Comparison of ENCODE assay signal across 8 cellular contexts in the genomic region with DNA sequence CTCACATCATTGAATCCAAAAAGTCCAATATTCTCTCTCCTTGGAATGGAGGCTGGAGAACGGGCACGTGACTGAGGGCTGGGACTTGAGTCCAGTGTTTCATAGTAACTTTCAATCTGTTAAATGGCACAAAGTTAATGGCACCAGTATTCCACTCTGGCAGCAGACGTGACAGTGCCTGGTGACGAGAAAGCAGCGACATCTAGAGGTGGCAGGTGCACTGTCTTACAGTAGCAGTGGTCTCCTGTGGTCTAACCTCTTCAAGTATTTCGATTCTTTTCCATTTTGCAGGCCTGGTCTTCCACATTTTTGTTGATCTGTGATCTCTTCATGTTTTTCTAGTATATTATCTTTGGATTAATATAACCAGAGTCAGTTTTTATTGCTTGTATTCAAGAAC.
DNase-seq lines count a peak whose midpoint lies in the region; ATAC-seq and TF ChIP-seq lines count a peak whose summit lies in the region.

No MANE protein-coding gene starts in this region.

- no peaks in the 10 kb centered on the region for H3K27me3 ChIP-seq in neural cell (ENCODE audit: insufficient read depth, low read depth, low read length)

- H3K4me2 ChIP-seq in neural cell (ENCODE audit: low read length), result no peak overlapping the region

- H2AFZ ChIP-seq in neural cell (ENCODE audit: low read depth, low read length), result no peak overlapping the region

- no peak overlapping the region for H3K9ac ChIP-seq in neural cell (ENCODE audit: low read length)

- no peak overlapping the region for H3K27ac ChIP-seq in neural cell (ENCODE audit: low read length)

- no peaks in the 10 kb centered on the region for H3K79me2 ChIP-seq in neural cell (replicated peaks; ENCODE audit: insufficient read depth, low read length)

- TF ChIP-seq RAD21 in neural cell (conservative IDR thresholded peaks at IDR 0.05), result no peak

- peaks cover 9% of the 10 kb centered on the region for H3K4me1 Mint-ChIP-seq in activated T-cell treated with anti-CD3 and anti-CD28 coated beads, Interleukin-2, amount 50 U/mL, for 4 hours (ENCODE audit: low read depth)
- no peaks in the 10 kb centered on the region for H3K4me1 Mint-ChIP-seq in stimulated activated effector memory CD8-positive, alpha-beta T cell treated with anti-CD3 and anti-CD28 coated beads, Interleukin-12 subunit alpha, Interleukin-12 subunit beta, amount 100 ng/mL, for 72 hours

- H4K20me1 ChIP-seq in neural cell (ENCODE audit: insufficient read depth), result no peaks in the 10 kb centered on the region

- H3K9me3 Mint-ChIP-seq in activated T-cell treated with anti-CD3 and anti-CD28 coated beads, Interleukin-2, amount 50 U/mL, for 4 hours, result no peaks in the 10 kb centered on the region
- H3K9me3 Mint-ChIP-seq in stimulated activated effector memory CD8-positive, alpha-beta T cell treated with anti-CD3 and anti-CD28 coated beads, Interleukin-12 subunit alpha, Interleukin-12 subunit beta, amount 100 ng/mL, for 72 hours, result no peaks in the 10 kb centered on the region

- H3F3A ChIP-seq in neural cell (ENCODE audit: insufficient read depth, low read length, poor library complexity, severe bottlenecking), result no peaks in the 10 kb centered on the region

- H3K36me3 ChIP-seq in neural cell (ENCODE audit: insufficient read depth, low read length), result no peaks in the 10 kb centered on the region

- H3K9me3 ChIP-seq in neural cell (ENCODE audit: low read length), result no peaks in the 10 kb centered on the region

- TF ChIP-seq CTCF in neural cell (IDR thresholded peaks at IDR 0.05; ENCODE audit: poor library complexity, severe bottlenecking), result peak; percentile 12

- TF ChIP-seq EP300 in neural cell (conservative IDR thresholded peaks at IDR 0.05; ENCODE audit: poor library complexity, severe bottlenecking), result no peak

- H3K4me3 ChIP-seq in neural cell (ENCODE audit: low read length), result no peak overlapping the region

- peak; percentile 2 for DNase-seq in activated T-cell treated with anti-CD3 and anti-CD28 coated beads for 48 hours (ENCODE audit: low read depth)
- no peak for DNase-seq in activated T-cell treated with anti-CD3 and anti-CD28 coated beads, Interleukin-2, amount 50 U/mL, for 4 hours
- peak; percentile 63 for DNase-seq in RPMI8226
- DNase-seq in retina, result no peak
- no peak for DNase-seq in stimulated activated effector memory CD8-positive, alpha-beta T cell treated with anti-CD3 and anti-CD28 coated beads, Interleukin-12 subunit alpha, Interleukin-12 subunit beta, amount 100 ng/mL, for 72 hours (ENCODE audit: low spot score in 2 of 2)

- ATAC-seq in activated T-cell treated with anti-CD3 and anti-CD28 coated beads, Interleukin-2, amount 50 U/mL, for 4 hours, result no peak
- ATAC-seq in HG02885 (IDR thresholded peaks at IDR 0.05; ENCODE audit: poor library complexity, unreplicated experiment), result peak; percentile 81
- no peak for ATAC-seq in GM21390 (IDR thresholded peaks at IDR 0.05; ENCODE audit: unreplicated experiment)
- no peak for ATAC-seq in stimulated activated effector memory CD8-positive, alpha-beta T cell treated with anti-CD3 and anti-CD28 coated beads, Interleukin-12 subunit alpha, Interleukin-12 subunit beta, amount 100 ng/mL, for 72 hours

- H3K9me2 ChIP-seq in neural cell (ENCODE audit: insufficient read depth, low read length), result no peaks in the 10 kb centered on the region

- no peak overlapping the region for H3K27ac Mint-ChIP-seq in stimulated activated effector memory CD8-positive, alpha-beta T cell treated with anti-CD3 and anti-CD28 coated beads, Interleukin-12 subunit alpha, Interleukin-12 subunit beta, amount 100 ng/mL, for 72 hours

- H3K27me3 Mint-ChIP-seq in activated T-cell treated with anti-CD3 and anti-CD28 coated beads, Interleukin-2, amount 50 U/mL, for 4 hours (ENCODE audit: low read depth), result no peaks in the 10 kb centered on the region

- no peaks in the 10 kb centered on the region for H3K36me3 Mint-ChIP-seq in activated T-cell treated with anti-CD3 and anti-CD28 coated beads, Interleukin-2, amount 50 U/mL, for 4 hours (ENCODE audit: insufficient read depth)
- no peaks in the 10 kb centered on the region for H3K36me3 Mint-ChIP-seq in stimulated activated effector memory CD8-positive, alpha-beta T cell treated with anti-CD3 and anti-CD28 coated beads, Interleukin-12 subunit alpha, Interleukin-12 subunit beta, amount 100 ng/mL, for 72 hours

- H3K4me3 Mint-ChIP-seq in activated T-cell treated with anti-CD3 and anti-CD28 coated beads, Interleukin-2, amount 50 U/mL, for 4 hours, result no peak overlapping the region
- H3K4me3 Mint-ChIP-seq in stimulated activated effector memory CD8-positive, alpha-beta T cell treated with anti-CD3 and anti-CD28 coated beads, Interleukin-12 subunit alpha, Interleukin-12 subunit beta, amount 100 ng/mL, for 72 hours, result no peak overlapping the region

TF ChIP-seq in neural cell, 6 proteins besides CTCF, POLR2A, EP300 and RAD21:
- no peak for TF ChIP-seq SMC3 (conservative IDR thresholded peaks at IDR 0.05; ENCODE audit: poor library complexity)
- TF ChIP-seq MXI1 (conservative IDR thresholded peaks at IDR 0.05; ENCODE audit: poor library complexity, severe bottlenecking), result no peak
- TF ChIP-seq, protein P1, sequence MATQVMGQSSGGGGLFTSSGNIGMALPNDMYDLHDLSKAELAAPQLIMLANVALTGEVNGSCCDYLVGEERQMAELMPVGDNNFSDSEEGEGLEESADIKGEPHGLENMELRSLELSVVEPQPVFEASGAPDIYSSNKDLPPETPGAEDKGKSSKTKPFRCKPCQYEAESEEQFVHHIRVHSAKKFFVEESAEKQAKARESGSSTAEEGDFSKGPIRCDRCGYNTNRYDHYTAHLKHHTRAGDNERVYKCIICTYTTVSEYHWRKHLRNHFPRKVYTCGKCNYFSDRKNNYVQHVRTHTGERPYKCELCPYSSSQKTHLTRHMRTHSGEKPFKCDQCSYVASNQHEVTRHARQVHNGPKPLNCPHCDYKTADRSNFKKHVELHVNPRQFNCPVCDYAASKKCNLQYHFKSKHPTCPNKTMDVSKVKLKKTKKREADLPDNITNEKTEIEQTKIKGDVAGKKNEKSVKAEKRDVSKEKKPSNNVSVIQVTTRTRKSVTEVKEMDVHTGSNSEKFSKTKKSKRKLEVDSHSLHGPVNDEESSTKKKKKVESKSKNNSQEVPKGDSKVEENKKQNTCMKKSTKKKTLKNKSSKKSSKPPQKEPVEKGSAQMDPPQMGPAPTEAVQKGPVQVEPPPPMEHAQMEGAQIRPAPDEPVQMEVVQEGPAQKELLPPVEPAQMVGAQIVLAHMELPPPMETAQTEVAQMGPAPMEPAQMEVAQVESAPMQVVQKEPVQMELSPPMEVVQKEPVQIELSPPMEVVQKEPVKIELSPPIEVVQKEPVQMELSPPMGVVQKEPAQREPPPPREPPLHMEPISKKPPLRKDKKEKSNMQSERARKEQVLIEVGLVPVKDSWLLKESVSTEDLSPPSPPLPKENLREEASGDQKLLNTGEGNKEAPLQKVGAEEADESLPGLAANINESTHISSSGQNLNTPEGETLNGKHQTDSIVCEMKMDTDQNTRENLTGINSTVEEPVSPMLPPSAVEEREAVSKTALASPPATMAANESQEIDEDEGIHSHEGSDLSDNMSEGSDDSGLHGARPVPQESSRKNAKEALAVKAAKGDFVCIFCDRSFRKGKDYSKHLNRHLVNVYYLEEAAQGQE (IDR thresholded peaks at IDR 0.05; ENCODE audit: borderline replicate concordance), result no peak
- TF ChIP-seq EZH2 (IDR thresholded peaks at IDR 0.05; ENCODE audit: borderline replicate concordance, insufficient read depth, low read length, poor library complexity, severe bottlenecking), result no peak
- TF ChIP-seq TAF1 (IDR thresholded peaks at IDR 0.05; ENCODE audit: low read depth), result no peak
- no peak for TF ChIP-seq POLR2AphosphoS5 (IDR thresholded peaks at IDR 0.05)

Comparison
In these comparisons a context has a peak if more than half of its experiments do, and no peak if none do; other contexts are left out.
1. DNase-seq: peak in activated T-cell treated with anti-CD3 and anti-CD28 coated beads for 48 hours (single experiment) and RPMI8226 (single experiment); none in activated T-cell treated with anti-CD3 and anti-CD28 coated beads, Interleukin-2, amount 50 U/mL, for 4 hours (single experiment), retina (single experiment) and stimulated activated effector memory CD8-positive, alpha-beta T cell treated with anti-CD3 and anti-CD28 coated beads, Interleukin-12 subunit alpha, Interleukin-12 subunit beta, amount 100 ng/mL, for 72 hours (0 of 2).